In genomic region chr6:11637266-11637665, GRCh38 we compare ENCODE assay signal across 14 cellular contexts.
"Had no signal": no experiment of that assay in that cellular context is flagged by ENCODE, and none has a peak within 500 bp of the region (broad histone marks: within the 10 kb centered on the region; RNA-seq: fewer than 3 reads in every experiment).

No MANE protein-coding gene starts in this region.

- H3K27me3 ChIP-seq: uterus had no signal

- H3K27ac Mint-ChIP-seq: activated naive CD4-positive, alpha-beta T cell treated with anti-CD3 and anti-CD28 coated beads, Interleukin-2, amount 10 ng/mL, durations not matched to agents 7 days and 5 days; activated T-helper 2 cell treated with anti-CD3 and anti-CD28 coated beads, Interferon-gamma antibody, Interleukin-2, Interleukin-4, amounts not matched to agents 10 μg/mL and 5 μg/mL and 100 μg/mL, durations not matched to agents 14 hours and 24 hours and 36 hours; natural killer cell; stimulated activated naive CD8-positive, alpha-beta T cell treated with anti-CD3 and anti-CD28 coated beads, Interleukin-15, Interleukin-2, amounts not matched to agents 100 ng/mL and 50 ng/mL, for 24 hours; T-cell had no signal

- H3K4me1 Mint-ChIP-seq: activated naive CD4-positive, alpha-beta T cell treated with anti-CD3 and anti-CD28 coated beads, Interleukin-2, amount 10 ng/mL, durations not matched to agents 7 days and 5 days; natural killer cell; T-cell had no signal

- H3K4me3 Mint-ChIP-seq: activated naive CD4-positive, alpha-beta T cell treated with anti-CD3 and anti-CD28 coated beads, Interleukin-2, amount 10 ng/mL, durations not matched to agents 7 days and 5 days; natural killer cell; stimulated activated naive CD8-positive, alpha-beta T cell treated with anti-CD3 and anti-CD28 coated beads, Interleukin-15, Interleukin-2, amounts not matched to agents 100 ng/mL and 50 ng/mL, for 24 hours; T-cell had no signal

- H3K4me1 ChIP-seq: uterus had no signal

- H3K9me3 ChIP-seq: uterus had no signal

- ATAC-seq: natural killer cell, T-cell had no signal

- H3K9me3 Mint-ChIP-seq: activated naive CD4-positive, alpha-beta T cell treated with anti-CD3 and anti-CD28 coated beads, Interleukin-2, amount 10 ng/mL, durations not matched to agents 7 days and 5 days; activated T-helper 2 cell treated with anti-CD3 and anti-CD28 coated beads, Interferon-gamma antibody, Interleukin-2, Interleukin-4, amounts not matched to agents 10 μg/mL and 5 μg/mL and 100 μg/mL, durations not matched to agents 14 hours and 24 hours and 36 hours; natural killer cell; stimulated activated naive CD8-positive, alpha-beta T cell treated with anti-CD3 and anti-CD28 coated beads, Interleukin-15, Interleukin-2, amounts not matched to agents 100 ng/mL and 50 ng/mL, for 24 hours; T-cell had no signal

- H3K27me3 Mint-ChIP-seq: stimulated activated naive CD8-positive, alpha-beta T cell treated with anti-CD3 and anti-CD28 coated beads, Interleukin-15, Interleukin-2, amounts not matched to agents 100 ng/mL and 50 ng/mL, for 24 hours had no signal

- DNase-seq: activated CD4-positive, alpha-beta T cell treated with anti-CD3 and anti-CD28 coated beads for 48 hours; activated naive CD4-positive, alpha-beta T cell treated with anti-CD3 and anti-CD28 coated beads, Interleukin-2, amount 10 ng/mL, durations not matched to agents 7 days and 5 days; activated T-cell treated with anti-CD3 and anti-CD28 coated beads for 4 hours; central memory CD4-positive, alpha-beta T cell; dermis blood vessel endothelial cell; natural killer cell; occipital lobe; stimulated activated CD4-positive, alpha-beta T cell treated with anti-CD3 and anti-CD28 coated beads, Interleukin-4, amount 100 ng/mL, for 1 hour; stimulated activated CD8-positive, alpha-beta memory T cell treated with anti-CD3 and anti-CD28 coated beads, Interleukin-4, amount 100 ng/mL, for 48 hours; T-cell; uterus had no signal

- H3K36me3 ChIP-seq: uterus had no signal

- H3K4me3 ChIP-seq: lung, uterus had no signal

- H3K36me3 Mint-ChIP-seq: activated naive CD4-positive, alpha-beta T cell treated with anti-CD3 and anti-CD28 coated beads, Interleukin-2, amount 10 ng/mL, durations not matched to agents 7 days and 5 days; natural killer cell; T-cell had no signal

- H3K27ac ChIP-seq: uterus had no signal
